Comparison of ENCODE assay signal across 8 cellular contexts in genomic region chr2:219278655-219279150, GRCh38. TPM values are rescaled to one million over a fixed set of nuclear protein-coding genes. Genes with fewer than 3 reads are reported as not detected.
DNase-seq lines count a peak whose midpoint lies in the region; ATAC-seq, FAIRE-seq and TF ChIP-seq lines count a peak whose summit lies in the region.

No MANE protein-coding gene starts in this region.

- FAIRE-seq in GM12891 (lab: Jason Lieb, UNC): no peak

- H3K27me3 ChIP-seq in SJCRH30: no peaks in the 10 kb centered on the region

- peaks cover 15% of the 10 kb centered on the region for H3K4me1 ChIP-seq in SJCRH30

- DNase-seq in GM12891 (ENCODE audit: insufficient read length, low spot score) (no peak), SJCRH30 (peak in 1 of 2 experiments; percentile 9), fibroblast of the aortic adventitia (ENCODE audit: low read depth) (no peak), renal cortical epithelial cell (ENCODE audit: low read depth) (peak; percentile 23), DMS153 treated with DMSO at 0.1 percent for 48 hours (lab: John Stamatoyannopoulos, UW; ENCODE audit: unreplicated experiment) (no peak)
- no peak for DNase-seq in activated CD4-positive, CD25-positive, alpha-beta regulatory T cell (lab: John Stamatoyannopoulos, UW)

- H3K4me3 ChIP-seq in SJCRH30 (peak overlapping the region; percentile 68), fibroblast of the aortic adventitia (ENCODE audit: low read depth, low read length) (peak overlapping the region; percentile 41)

- no peak for TF ChIP-seq POLR2A in GM12891 (IDR thresholded peaks at IDR 0.05; ENCODE audit: low read depth, low read length)

- H3K27ac ChIP-seq in SJCRH30: peak overlapping the region; percentile 42; the same call in 1 of the 2 replicates

- TF ChIP-seq CTCF in fibroblast of the aortic adventitia (IDR thresholded peaks at IDR 0.05; ENCODE audit: insufficient read depth, low read length): peak; percentile 9

- ATAC-seq in GM21515 (IDR thresholded peaks at IDR 0.05; ENCODE audit: unreplicated experiment): no peak
- no peak for ATAC-seq in GM19351 (IDR thresholded peaks at IDR 0.05; ENCODE audit: unreplicated experiment)

- no peaks in the 10 kb centered on the region for H3K9me3 ChIP-seq in SJCRH30 (replicated peaks)

- H3K36me3 ChIP-seq in SJCRH30: no peaks in the 10 kb centered on the region

TF ChIP-seq in GM12891, 5 proteins besides CTCF, POLR2A, EP300 and RAD21:
- TF ChIP-seq POU2F2 (IDR thresholded peaks at IDR 0.05; ENCODE audit: low read depth, low read length) (0 out of 2 replicates have a peak, but pooled peaks have one; percentile 45), POLR2AphosphoS5 (IDR thresholded peaks at IDR 0.05; ENCODE audit: low read depth, low read length) (0 out of 2 replicates have a peak, but pooled peaks have one; percentile 1), SPI1 (IDR thresholded peaks at IDR 0.05; ENCODE audit: low read depth, low read length) (no peak), TAF1 (IDR thresholded peaks at IDR 0.05; ENCODE audit: low read depth, low read length) (no peak), PAX5 (IDR thresholded peaks at IDR 0.05; ENCODE audit: insufficient read depth, low read length, severe bottlenecking) (no peak)

RNA-seq across cellular contexts. Expression of gene DNAJB2, which starts 0.5 kb away (rescaled TPM):
- 28.8 TPM for polyA plus RNA-seq in GM12891 (2012; ENCODE audit: low read depth, missing spikeins)
- 16.8 and 19.4 TPM in 2 replicates for total RNA-seq in SJCRH30 (2014; rRNA removed; shearing (Covaris generic))
- 28.0 and 41.7 TPM in 2 replicates for total RNA-seq in fibroblast of the aortic adventitia (ENCODE audit: low replicate concordance)
- total RNA-seq in renal cortical epithelial cell: 83.7 and 90.7 TPM in 2 replicates

RNA-seq across cellular contexts. Expression of gene TUBA4A, which starts 25.0 kb away (rescaled TPM):
- 114 TPM for polyA plus RNA-seq in GM12891 (2012; ENCODE audit: low read depth, missing spikeins)
- 188 and 197 TPM in 2 replicates for total RNA-seq in SJCRH30 (2014; rRNA removed; shearing (Covaris generic))
- total RNA-seq in fibroblast of the aortic adventitia (ENCODE audit: low replicate concordance): 9.7 and 25.6 TPM in 2 replicates
- total RNA-seq in renal cortical epithelial cell: 70.9 and 239 TPM in 2 replicates

RNA-seq across cellular contexts. Expression of gene TUBA4B, which starts 25.7 kb away (rescaled TPM):
- 0.06 TPM for polyA plus RNA-seq in GM12891 (2012; ENCODE audit: low read depth, missing spikeins)
- 0.08 TPM in 1 of 2 replicates, not detected in the other for total RNA-seq in SJCRH30 (2014; rRNA removed; shearing (Covaris generic))
- total RNA-seq in fibroblast of the aortic adventitia (ENCODE audit: low replicate concordance) (not detected in 2 replicates), renal cortical epithelial cell (0.25 TPM in 1 of 2 replicates, not detected in the other)

RNA-seq across cellular contexts. Expression of gene PTPRN, which starts 30.5 kb away (rescaled TPM):
- polyA plus RNA-seq in GM12891 (2012; ENCODE audit: low read depth, missing spikeins): 0.14 TPM
- total RNA-seq in SJCRH30 (2014; rRNA removed; shearing (Covaris generic)): not detected in 2 replicates
- total RNA-seq in fibroblast of the aortic adventitia (ENCODE audit: low replicate concordance) (0.36 and 1.8 TPM in 2 replicates), renal cortical epithelial cell (0.35 and 0.52 TPM in 2 replicates)

RNA-seq across cellular contexts. Expression of gene STK16, which starts 33.4 kb away (rescaled TPM):
- polyA plus RNA-seq in GM12891 (2012; ENCODE audit: low read depth, missing spikeins): 31.0 TPM
- 11.0 and 12.7 TPM in 2 replicates for total RNA-seq in SJCRH30 (2014; rRNA removed; shearing (Covaris generic))
- total RNA-seq in fibroblast of the aortic adventitia (ENCODE audit: low replicate concordance): 16.7 and 40.2 TPM in 2 replicates
- total RNA-seq in renal cortical epithelial cell: 30.7 and 52.7 TPM in 2 replicates
